ENCODE assay signal across 1 cellular context in the genomic region with DNA sequence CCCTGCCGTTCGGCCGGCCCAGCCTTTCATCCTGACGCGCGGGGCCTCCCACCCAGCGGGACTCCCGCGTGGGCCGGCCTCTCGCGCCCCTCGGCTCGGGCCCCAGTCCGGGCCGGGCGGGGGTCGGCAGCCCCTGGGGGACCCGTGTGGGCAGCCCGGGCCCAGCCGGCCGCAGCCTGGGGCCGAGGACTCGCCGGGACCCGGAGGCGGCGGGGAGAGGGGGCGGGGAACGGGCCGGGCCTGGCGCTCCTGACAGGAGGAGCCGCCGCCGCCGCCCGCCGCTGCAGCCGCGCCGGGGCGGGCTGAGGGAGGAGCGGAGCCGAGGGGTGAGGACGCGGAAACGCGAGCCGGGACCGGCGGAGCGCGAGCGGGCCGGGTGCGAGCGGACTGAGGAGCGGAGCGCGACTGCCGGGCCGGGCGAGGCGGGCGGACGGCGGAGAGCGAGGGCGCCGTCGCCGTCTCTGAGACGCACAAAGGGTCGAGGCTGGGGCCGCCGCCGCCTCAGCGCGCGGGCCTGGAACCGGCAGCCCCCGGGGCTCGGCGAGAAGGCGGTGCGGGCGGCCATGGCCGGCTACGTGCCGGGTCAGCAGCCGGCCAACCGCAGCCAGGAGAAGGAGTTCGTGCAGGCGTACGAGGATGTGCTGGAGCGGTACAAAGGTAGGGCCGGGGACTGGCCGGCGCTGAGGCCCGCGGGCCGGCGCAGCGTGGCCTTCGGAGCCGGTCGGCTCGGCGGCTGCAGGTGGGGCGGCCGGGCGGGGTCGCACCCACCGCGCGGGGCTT.
A peak's percentile ranks its signal among the peaks of the same experiment; 100 is the strongest.
TF ChIP-seq lines count a peak whose summit lies in the region.

No MANE protein-coding gene starts in this region.

TF ChIP-seq in K562, 482 proteins besides CTCF, POLR2A, EP300 and RAD21 (continued from another document and continues in another):
- no peak for TF ChIP-seq CSDE1 (IDR thresholded peaks at IDR 0.05)
- TF ChIP-seq ZBED1 (IDR thresholded peaks at IDR 0.05) = no peak
- no peak for TF ChIP-seq LARP7 (IDR thresholded peaks at IDR 0.05)
- no peak; the same call in 1 of the 2 replicates for TF ChIP-seq ETV5 (CRISPR knock-in tag; IDR thresholded peaks at IDR 0.05; ENCODE audit: low read depth)
- no peak for TF ChIP-seq RCOR1 (IDR thresholded peaks at IDR 0.05; ENCODE audit: borderline replicate concordance in 1 of 2, low read depth in 2 of 2, low read length in 2 of 2)
- TF ChIP-seq FOXK1 (CRISPR knock-in tag; IDR thresholded peaks at IDR 0.05; ENCODE audit: borderline replicate concordance) = no peak
- TF ChIP-seq, protein P1, sequence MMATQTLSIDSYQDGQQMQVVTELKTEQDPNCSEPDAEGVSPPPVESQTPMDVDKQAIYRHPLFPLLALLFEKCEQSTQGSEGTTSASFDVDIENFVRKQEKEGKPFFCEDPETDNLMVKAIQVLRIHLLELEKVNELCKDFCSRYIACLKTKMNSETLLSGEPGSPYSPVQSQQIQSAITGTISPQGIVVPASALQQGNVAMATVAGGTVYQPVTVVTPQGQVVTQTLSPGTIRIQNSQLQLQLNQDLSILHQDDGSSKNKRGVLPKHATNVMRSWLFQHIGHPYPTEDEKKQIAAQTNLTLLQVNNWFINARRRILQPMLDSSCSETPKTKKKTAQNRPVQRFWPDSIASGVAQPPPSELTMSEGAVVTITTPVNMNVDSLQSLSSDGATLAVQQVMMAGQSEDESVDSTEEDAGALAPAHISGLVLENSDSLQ (IDR thresholded peaks at IDR 0.05) = no peak
- no peak for TF ChIP-seq ASH1L (IDR thresholded peaks at IDR 0.05; ENCODE audit: borderline replicate concordance, low read depth, partially characterized antibody)
- TF ChIP-seq HOXB6 (CRISPR knock-in tag; IDR thresholded peaks at IDR 0.05; ENCODE audit: borderline replicate concordance) = no peak
- TF ChIP-seq EGR1 (conservative IDR thresholded peaks at IDR 0.05) = no peak
- no peak for TF ChIP-seq FOSL1 (tag; conservative IDR thresholded peaks at IDR 0.05)
- TF ChIP-seq, protein P2, sequence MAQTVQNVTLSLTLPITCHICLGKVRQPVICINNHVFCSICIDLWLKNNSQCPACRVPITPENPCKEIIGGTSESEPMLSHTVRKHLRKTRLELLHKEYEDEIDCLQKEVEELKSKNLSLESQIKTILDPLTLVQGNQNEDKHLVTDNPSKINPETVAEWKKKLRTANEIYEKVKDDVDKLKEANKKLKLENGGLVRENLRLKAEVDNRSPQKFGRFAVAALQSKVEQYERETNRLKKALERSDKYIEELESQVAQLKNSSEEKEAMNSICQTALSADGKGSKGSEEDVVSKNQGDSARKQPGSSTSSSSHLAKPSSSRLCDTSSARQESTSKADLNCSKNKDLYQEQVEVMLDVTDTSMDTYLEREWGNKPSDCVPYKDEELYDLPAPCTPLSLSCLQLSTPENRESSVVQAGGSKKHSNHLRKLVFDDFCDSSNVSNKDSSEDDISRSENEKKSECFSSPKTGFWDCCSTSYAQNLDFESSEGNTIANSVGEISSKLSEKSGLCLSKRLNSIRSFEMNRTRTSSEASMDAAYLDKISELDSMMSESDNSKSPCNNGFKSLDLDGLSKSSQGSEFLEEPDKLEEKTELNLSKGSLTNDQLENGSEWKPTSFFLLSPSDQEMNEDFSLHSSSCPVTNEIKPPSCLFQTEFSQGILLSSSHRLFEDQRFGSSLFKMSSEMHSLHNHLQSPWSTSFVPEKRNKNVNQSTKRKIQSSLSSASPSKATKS (CRISPR knock-in tag; IDR thresholded peaks at IDR 0.05) = no peak
- TF ChIP-seq PTRF (tag; IDR thresholded peaks at IDR 0.05) = no peak
- no peak for TF ChIP-seq RHOXF2B (CRISPR knock-in tag; conservative IDR thresholded peaks at IDR 0.05)
- no peak for TF ChIP-seq NUFIP1 (IDR thresholded peaks at IDR 0.05; ENCODE audit: partially characterized antibody)
- TF ChIP-seq POLR3G (IDR thresholded peaks at IDR 0.05; ENCODE audit: extremely low read depth, insufficient read length, insufficient replicate concordance) = no peak
- TF ChIP-seq MECOM (CRISPR knock-in tag; IDR thresholded peaks at IDR 0.05) = no peak
- no peak for TF ChIP-seq KAT7 (CRISPR knock-in tag; IDR thresholded peaks at IDR 0.05; ENCODE audit: borderline replicate concordance)
- no peak for TF ChIP-seq PCBP2 (IDR thresholded peaks at IDR 0.05; ENCODE audit: low read depth, low read length, poor library complexity, severe bottlenecking)
- TF ChIP-seq, protein P3, sequence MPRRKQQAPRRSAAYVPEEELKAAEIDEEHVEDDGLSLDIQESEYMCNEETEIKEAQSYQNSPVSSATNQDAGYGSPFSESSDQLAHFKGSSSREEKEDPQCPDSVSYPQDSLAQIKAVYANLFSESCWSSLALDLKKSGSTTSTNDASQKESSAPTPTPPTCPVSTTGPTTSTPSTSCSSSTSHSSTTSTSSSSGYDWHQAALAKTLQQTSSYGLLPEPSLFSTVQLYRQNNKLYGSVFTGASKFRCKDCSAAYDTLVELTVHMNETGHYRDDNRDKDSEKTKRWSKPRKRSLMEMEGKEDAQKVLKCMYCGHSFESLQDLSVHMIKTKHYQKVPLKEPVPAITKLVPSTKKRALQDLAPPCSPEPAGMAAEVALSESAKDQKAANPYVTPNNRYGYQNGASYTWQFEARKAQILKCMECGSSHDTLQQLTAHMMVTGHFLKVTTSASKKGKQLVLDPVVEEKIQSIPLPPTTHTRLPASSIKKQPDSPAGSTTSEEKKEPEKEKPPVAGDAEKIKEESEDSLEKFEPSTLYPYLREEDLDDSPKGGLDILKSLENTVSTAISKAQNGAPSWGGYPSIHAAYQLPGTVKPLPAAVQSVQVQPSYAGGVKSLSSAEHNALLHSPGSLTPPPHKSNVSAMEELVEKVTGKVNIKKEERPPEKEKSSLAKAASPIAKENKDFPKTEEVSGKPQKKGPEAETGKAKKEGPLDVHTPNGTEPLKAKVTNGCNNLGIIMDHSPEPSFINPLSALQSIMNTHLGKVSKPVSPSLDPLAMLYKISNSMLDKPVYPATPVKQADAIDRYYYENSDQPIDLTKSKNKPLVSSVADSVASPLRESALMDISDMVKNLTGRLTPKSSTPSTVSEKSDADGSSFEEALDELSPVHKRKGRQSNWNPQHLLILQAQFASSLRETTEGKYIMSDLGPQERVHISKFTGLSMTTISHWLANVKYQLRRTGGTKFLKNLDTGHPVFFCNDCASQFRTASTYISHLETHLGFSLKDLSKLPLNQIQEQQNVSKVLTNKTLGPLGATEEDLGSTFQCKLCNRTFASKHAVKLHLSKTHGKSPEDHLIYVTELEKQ (CRISPR knock-in tag; IDR thresholded peaks at IDR 0.05) = no peak
- TF ChIP-seq, protein P4, sequence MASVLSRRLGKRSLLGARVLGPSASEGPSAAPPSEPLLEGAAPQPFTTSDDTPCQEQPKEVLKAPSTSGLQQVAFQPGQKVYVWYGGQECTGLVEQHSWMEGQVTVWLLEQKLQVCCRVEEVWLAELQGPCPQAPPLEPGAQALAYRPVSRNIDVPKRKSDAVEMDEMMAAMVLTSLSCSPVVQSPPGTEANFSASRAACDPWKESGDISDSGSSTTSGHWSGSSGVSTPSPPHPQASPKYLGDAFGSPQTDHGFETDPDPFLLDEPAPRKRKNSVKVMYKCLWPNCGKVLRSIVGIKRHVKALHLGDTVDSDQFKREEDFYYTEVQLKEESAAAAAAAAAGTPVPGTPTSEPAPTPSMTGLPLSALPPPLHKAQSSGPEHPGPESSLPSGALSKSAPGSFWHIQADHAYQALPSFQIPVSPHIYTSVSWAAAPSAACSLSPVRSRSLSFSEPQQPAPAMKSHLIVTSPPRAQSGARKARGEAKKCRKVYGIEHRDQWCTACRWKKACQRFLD (CRISPR knock-in tag; IDR thresholded peaks at IDR 0.05) = no peak
- TF ChIP-seq KLF10 (CRISPR knock-in tag; IDR thresholded peaks at IDR 0.05) = no peak
- TF ChIP-seq RB1 (IDR thresholded peaks at IDR 0.05; ENCODE audit: low read depth) = peak; percentile 71
- TF ChIP-seq PTTG1 (tag; IDR thresholded peaks at IDR 0.05; ENCODE audit: low read depth) = no peak
- TF ChIP-seq CHD1 (IDR thresholded peaks at IDR 0.05; ENCODE audit: low read length) = peak; percentile 67
- TF ChIP-seq, protein P5, sequence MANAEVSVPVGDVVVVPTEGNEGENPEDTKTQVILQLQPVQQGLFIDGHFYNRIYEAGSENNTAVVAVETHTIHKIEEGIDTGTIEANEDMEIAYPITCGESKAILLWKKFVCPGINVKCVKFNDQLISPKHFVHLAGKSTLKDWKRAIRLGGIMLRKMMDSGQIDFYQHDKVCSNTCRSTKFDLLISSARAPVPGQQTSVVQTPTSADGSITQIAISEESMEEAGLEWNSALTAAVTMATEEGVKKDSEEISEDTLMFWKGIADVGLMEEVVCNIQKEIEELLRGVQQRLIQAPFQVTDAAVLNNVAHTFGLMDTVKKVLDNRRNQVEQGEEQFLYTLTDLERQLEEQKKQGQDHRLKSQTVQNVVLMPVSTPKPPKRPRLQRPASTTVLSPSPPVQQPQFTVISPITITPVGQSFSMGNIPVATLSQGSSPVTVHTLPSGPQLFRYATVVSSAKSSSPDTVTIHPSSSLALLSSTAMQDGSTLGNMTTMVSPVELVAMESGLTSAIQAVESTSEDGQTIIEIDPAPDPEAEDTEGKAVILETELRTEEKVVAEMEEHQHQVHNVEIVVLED (CRISPR knock-in tag; IDR thresholded peaks at IDR 0.05) = no peak
- TF ChIP-seq ZNF121 (CRISPR knock-in tag; conservative IDR thresholded peaks at IDR 0.05) = no peak
- TF ChIP-seq ZSCAN32 (CRISPR knock-in tag; IDR thresholded peaks at IDR 0.05) = no peak
- TF ChIP-seq ZNF175 (CRISPR knock-in tag; IDR thresholded peaks at IDR 0.05; ENCODE audit: low read depth) = no peak
- no peak for TF ChIP-seq HIVEP1 (CRISPR knock-in tag; IDR thresholded peaks at IDR 0.05)
- no peak for TF ChIP-seq ZNF584 (CRISPR knock-in tag; IDR thresholded peaks at IDR 0.05; ENCODE audit: low read depth)
- TF ChIP-seq, protein P6, sequence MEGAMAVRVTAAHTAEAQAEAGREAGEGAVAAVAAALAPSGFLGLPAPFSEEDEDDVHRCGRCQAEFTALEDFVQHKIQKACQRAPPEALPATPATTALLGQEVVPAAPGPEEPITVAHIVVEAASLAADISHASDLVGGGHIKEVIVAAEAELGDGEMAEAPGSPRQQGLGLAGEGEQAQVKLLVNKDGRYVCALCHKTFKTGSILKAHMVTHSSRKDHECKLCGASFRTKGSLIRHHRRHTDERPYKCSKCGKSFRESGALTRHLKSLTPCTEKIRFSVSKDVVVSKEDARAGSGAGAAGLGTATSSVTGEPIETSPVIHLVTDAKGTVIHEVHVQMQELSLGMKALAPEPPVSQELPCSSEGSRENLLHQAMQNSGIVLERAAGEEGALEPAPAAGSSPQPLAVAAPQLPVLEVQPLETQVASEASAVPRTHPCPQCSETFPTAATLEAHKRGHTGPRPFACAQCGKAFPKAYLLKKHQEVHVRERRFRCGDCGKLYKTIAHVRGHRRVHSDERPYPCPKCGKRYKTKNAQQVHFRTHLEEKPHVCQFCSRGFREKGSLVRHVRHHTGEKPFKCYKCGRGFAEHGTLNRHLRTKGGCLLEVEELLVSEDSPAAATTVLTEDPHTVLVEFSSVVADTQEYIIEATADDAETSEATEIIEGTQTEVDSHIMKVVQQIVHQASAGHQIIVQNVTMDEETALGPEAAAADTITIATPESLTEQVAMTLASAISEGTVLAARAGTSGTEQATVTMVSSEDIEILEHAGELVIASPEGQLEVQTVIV (CRISPR knock-in tag; IDR thresholded peaks at IDR 0.05; ENCODE audit: borderline replicate concordance) = no peak
- TF ChIP-seq, protein P7, sequence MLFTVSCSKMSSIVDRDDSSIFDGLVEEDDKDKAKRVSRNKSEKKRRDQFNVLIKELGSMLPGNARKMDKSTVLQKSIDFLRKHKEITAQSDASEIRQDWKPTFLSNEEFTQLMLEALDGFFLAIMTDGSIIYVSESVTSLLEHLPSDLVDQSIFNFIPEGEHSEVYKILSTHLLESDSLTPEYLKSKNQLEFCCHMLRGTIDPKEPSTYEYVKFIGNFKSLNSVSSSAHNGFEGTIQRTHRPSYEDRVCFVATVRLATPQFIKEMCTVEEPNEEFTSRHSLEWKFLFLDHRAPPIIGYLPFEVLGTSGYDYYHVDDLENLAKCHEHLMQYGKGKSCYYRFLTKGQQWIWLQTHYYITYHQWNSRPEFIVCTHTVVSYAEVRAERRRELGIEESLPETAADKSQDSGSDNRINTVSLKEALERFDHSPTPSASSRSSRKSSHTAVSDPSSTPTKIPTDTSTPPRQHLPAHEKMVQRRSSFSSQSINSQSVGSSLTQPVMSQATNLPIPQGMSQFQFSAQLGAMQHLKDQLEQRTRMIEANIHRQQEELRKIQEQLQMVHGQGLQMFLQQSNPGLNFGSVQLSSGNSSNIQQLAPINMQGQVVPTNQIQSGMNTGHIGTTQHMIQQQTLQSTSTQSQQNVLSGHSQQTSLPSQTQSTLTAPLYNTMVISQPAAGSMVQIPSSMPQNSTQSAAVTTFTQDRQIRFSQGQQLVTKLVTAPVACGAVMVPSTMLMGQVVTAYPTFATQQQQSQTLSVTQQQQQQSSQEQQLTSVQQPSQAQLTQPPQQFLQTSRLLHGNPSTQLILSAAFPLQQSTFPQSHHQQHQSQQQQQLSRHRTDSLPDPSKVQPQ (CRISPR knock-in tag; IDR thresholded peaks at IDR 0.05; ENCODE audit: borderline replicate concordance) = no peak
- no peak for TF ChIP-seq ZNF75A (CRISPR knock-in tag; IDR thresholded peaks at IDR 0.05)
- TF ChIP-seq MTF1 (CRISPR knock-in tag; IDR thresholded peaks at IDR 0.05; ENCODE audit: borderline replicate concordance) = no peak
- no peak for TF ChIP-seq KDM4B (IDR thresholded peaks at IDR 0.05; ENCODE audit: borderline replicate concordance in 2 of 2, low read depth in 1 of 2)
- no peak for TF ChIP-seq ZNF274 (IDR thresholded peaks at IDR 0.05; ENCODE audit: borderline replicate concordance, low read depth, low read length)
- no peak for TF ChIP-seq ARHGAP35 (IDR thresholded peaks at IDR 0.05; ENCODE audit: partially characterized antibody)
- no peak for TF ChIP-seq RBM14 (IDR thresholded peaks at IDR 0.05; ENCODE audit: borderline replicate concordance, insufficient read depth, low read depth, low read length)
- TF ChIP-seq, protein P8, sequence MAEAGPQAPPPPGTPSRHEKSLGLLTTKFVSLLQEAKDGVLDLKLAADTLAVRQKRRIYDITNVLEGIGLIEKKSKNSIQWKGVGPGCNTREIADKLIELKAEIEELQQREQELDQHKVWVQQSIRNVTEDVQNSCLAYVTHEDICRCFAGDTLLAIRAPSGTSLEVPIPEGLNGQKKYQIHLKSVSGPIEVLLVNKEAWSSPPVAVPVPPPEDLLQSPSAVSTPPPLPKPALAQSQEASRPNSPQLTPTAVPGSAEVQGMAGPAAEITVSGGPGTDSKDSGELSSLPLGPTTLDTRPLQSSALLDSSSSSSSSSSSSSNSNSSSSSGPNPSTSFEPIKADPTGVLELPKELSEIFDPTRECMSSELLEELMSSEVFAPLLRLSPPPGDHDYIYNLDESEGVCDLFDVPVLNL (CRISPR knock-in tag; IDR thresholded peaks at IDR 0.05; ENCODE audit: low read depth) = no peak
- no peak for TF ChIP-seq TRIM24 (IDR thresholded peaks at IDR 0.05)
- no peak for TF ChIP-seq ZNF785 (CRISPR knock-in tag; IDR thresholded peaks at IDR 0.05)
- TF ChIP-seq GATAD2A (IDR thresholded peaks at IDR 0.05) = no peak
- TF ChIP-seq NR1H2 (CRISPR knock-in tag; IDR thresholded peaks at IDR 0.05) = no peak
- TF ChIP-seq CHD2 (IDR thresholded peaks at IDR 0.05; ENCODE audit: low read depth, low read length) = no peak
- TF ChIP-seq ZNF174 (CRISPR knock-in tag; IDR thresholded peaks at IDR 0.05) = no peak
- TF ChIP-seq MTA3 (IDR thresholded peaks at IDR 0.05; ENCODE audit: borderline replicate concordance) = no peak; the same call in 1 of the 2 replicates
- no peak for TF ChIP-seq NCOA1 (IDR thresholded peaks at IDR 0.05; ENCODE audit: low read depth)
